11 cellular contexts compared by ENCODE assay signal in the genomic region with DNA sequence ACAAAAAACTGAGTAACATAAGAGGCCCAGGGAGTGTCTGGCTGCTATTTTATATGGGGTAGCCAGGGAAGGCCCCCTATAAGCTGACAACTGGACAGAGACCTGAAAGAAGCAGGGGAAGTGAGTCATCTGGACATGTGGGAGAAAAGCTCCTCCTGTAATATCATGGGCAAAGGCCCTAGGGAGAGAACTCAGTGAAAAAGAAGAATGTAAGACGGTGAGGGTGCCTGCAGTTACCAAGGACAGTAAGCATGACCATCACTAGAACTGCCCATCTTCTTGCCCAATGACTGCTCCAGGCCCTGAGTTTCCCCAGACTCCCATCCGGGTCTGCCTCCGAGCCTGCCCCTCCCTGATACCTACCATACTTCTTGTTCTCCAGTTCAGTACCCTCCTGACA. TPM values are rescaled to one million over a fixed set of nuclear protein-coding genes. Genes with fewer than 3 reads are reported as not detected.
A peak's percentile ranks its signal among the peaks of the same experiment; 100 is the strongest.
DNase-seq lines count a peak whose midpoint lies in the region; ATAC-seq and TF ChIP-seq lines count a peak whose summit lies in the region.
"Had no signal": no experiment of that assay in that cellular context is flagged by ENCODE, and none has a peak within 500 bp of the region (broad histone marks: within the 10 kb centered on the region; RNA-seq: fewer than 3 reads in every experiment).

No MANE protein-coding gene starts in this region.

- no peak overlapping the region for H3K9ac ChIP-seq in subcutaneous abdominal adipose tissue (ENCODE audit: low read length in 5 of 5)

- H3K27ac Mint-ChIP-seq in activated T-cell treated with anti-CD3 and anti-CD28 coated beads, Interleukin-2, amount 50 U/mL, for 72 hours = peak overlapping the region; percentile 84
- H3K27ac Mint-ChIP-seq in activated T-helper 1 cell treated with anti-CD3 and anti-CD28 coated beads, Interleukin-12 subunit alpha, Interleukin-12 subunit beta, Interleukin-2, Interleukin-4 antibody, amounts not matched to agents 30 ng/mL and 10 ng/mL and 1 ng/mL, durations not matched to agents 14 hours and 24 hours and 36 hours = peak overlapping the region; percentile 97

- H3K9me3 Mint-ChIP-seq in activated T-cell treated with anti-CD3 and anti-CD28 coated beads, Interleukin-2, amount 50 U/mL, for 72 hours = no peaks in the 10 kb centered on the region
- no peaks in the 10 kb centered on the region for H3K9me3 Mint-ChIP-seq in activated T-helper 1 cell treated with anti-CD3 and anti-CD28 coated beads, Interleukin-12 subunit alpha, Interleukin-12 subunit beta, Interleukin-2, Interleukin-4 antibody, amounts not matched to agents 30 ng/mL and 10 ng/mL and 1 ng/mL, durations not matched to agents 14 hours and 24 hours and 36 hours

- no peaks in the 10 kb centered on the region for H3K27me3 Mint-ChIP-seq in activated T-cell treated with anti-CD3 and anti-CD28 coated beads, Interleukin-2, amount 50 U/mL, for 72 hours (ENCODE audit: low read depth)
- H3K27me3 Mint-ChIP-seq in activated T-helper 1 cell treated with anti-CD3 and anti-CD28 coated beads, Interleukin-12 subunit alpha, Interleukin-12 subunit beta, Interleukin-2, Interleukin-4 antibody, amounts not matched to agents 30 ng/mL and 10 ng/mL and 1 ng/mL, durations not matched to agents 14 hours and 24 hours and 36 hours (ENCODE audit: insufficient read depth) = peaks cover 1% of the 10 kb centered on the region

- no peaks in the 10 kb centered on the region for H3K9me3 ChIP-seq in left lung
- H3K9me3 ChIP-seq in subcutaneous abdominal adipose tissue (ENCODE audit: control insufficient read depth in 5 of 5, low read length in 5 of 5) = no peaks in the 10 kb centered on the region

- H3K36me3 ChIP-seq in left lung = no peaks in the 10 kb centered on the region
- no peaks in the 10 kb centered on the region for H3K36me3 ChIP-seq in subcutaneous abdominal adipose tissue (ENCODE audit: control insufficient read depth in 5 of 5, insufficient read depth in 5 of 5, low read length in 5 of 5)

- H3K27me3 ChIP-seq in left lung (peaks cover 0 to 16% of the 10 kb centered on the region in 2 donors), subcutaneous abdominal adipose tissue (ENCODE audit: control insufficient read depth in 5 of 5, insufficient read depth in 4 of 5, low read length in 5 of 5) (peaks cover 0 to 14% (median 6%) of the 10 kb centered on the region in 5 donors)

- intact Hi-C loops in activated T-helper 1 cell treated with anti-CD3 and anti-CD28 coated beads, Interleukin-12 subunit alpha, Interleukin-12 subunit beta, Interleukin-2, Interleukin-4 antibody, amounts not matched to agents 30 ng/mL and 10 ng/mL and 1 ng/mL, durations not matched to agents 14 hours and 24 hours and 36 hours (cut with micrococcal nuclease) = loop anchor here (5.0 to 10.0 kb wide), 4 partner anchors 412 to 1632 kb away; no protein-coding TSS in a partner anchor
- intact Hi-C loops in left lung (cut with DNase I) = no loop called here

- H3K4me3 Mint-ChIP-seq in activated T-cell treated with anti-CD3 and anti-CD28 coated beads, Interleukin-2, amount 50 U/mL, for 72 hours = peak overlapping the region; percentile 84 to 96
- peak overlapping the region; percentile 91 for H3K4me3 Mint-ChIP-seq in activated T-helper 1 cell treated with anti-CD3 and anti-CD28 coated beads, Interleukin-12 subunit alpha, Interleukin-12 subunit beta, Interleukin-2, Interleukin-4 antibody, amounts not matched to agents 30 ng/mL and 10 ng/mL and 1 ng/mL, durations not matched to agents 14 hours and 24 hours and 36 hours

- no peak for TF ChIP-seq CTCF in left lung (IDR thresholded peaks at IDR 0.05)

- peaks cover 83% of the 10 kb centered on the region for H3K4me1 Mint-ChIP-seq in activated T-cell treated with anti-CD3 and anti-CD28 coated beads, Interleukin-2, amount 50 U/mL, for 72 hours (ENCODE audit: low read depth)
- H3K4me1 Mint-ChIP-seq in activated T-helper 1 cell treated with anti-CD3 and anti-CD28 coated beads, Interleukin-12 subunit alpha, Interleukin-12 subunit beta, Interleukin-2, Interleukin-4 antibody, amounts not matched to agents 30 ng/mL and 10 ng/mL and 1 ng/mL, durations not matched to agents 14 hours and 24 hours and 36 hours (ENCODE audit: low read depth) = peaks cover 75% of the 10 kb centered on the region

- peaks cover 3 to 60% of the 10 kb centered on the region in 2 donors for H3K4me1 ChIP-seq in left lung
- H3K4me1 ChIP-seq in subcutaneous abdominal adipose tissue (ENCODE audit: control insufficient read depth in 5 of 5, insufficient read depth in 5 of 5, low read length in 5 of 5) = peaks cover 0 to 62% (median 42%) of the 10 kb centered on the region in 5 donors

- ATAC-seq in activated T-cell treated with anti-CD3 and anti-CD28 coated beads, Interleukin-2, amount 50 U/mL, for 72 hours (replicated peaks in 1 of 2) = no peak
- ATAC-seq in left lung = no peak
- ATAC-seq in HG02885 (IDR thresholded peaks at IDR 0.05; ENCODE audit: poor library complexity, unreplicated experiment) = no peak

- H3K36me3 Mint-ChIP-seq in activated T-cell treated with anti-CD3 and anti-CD28 coated beads, Interleukin-2, amount 50 U/mL, for 72 hours (ENCODE audit: insufficient read depth in 2 of 2) = peaks cover 6 to 11% of the 10 kb centered on the region in 2 donors
- peaks cover 21% of the 10 kb centered on the region for H3K36me3 Mint-ChIP-seq in activated T-helper 1 cell treated with anti-CD3 and anti-CD28 coated beads, Interleukin-12 subunit alpha, Interleukin-12 subunit beta, Interleukin-2, Interleukin-4 antibody, amounts not matched to agents 30 ng/mL and 10 ng/mL and 1 ng/mL, durations not matched to agents 14 hours and 24 hours and 36 hours (ENCODE audit: low read depth)

- no peak overlapping the region for H3K4me3 ChIP-seq in left lung
- H3K4me3 ChIP-seq in subcutaneous abdominal adipose tissue (ENCODE audit: low read depth in 1 of 5, low read length in 5 of 5) = peak overlapping the region in 1 of 5 donors; percentile 17

- DNase-seq in activated T-cell treated with anti-CD3 and anti-CD28 coated beads, Interleukin-2, amount 50 U/mL, for 72 hours = no peak
- no peak for DNase-seq in activated T-cell treated with anti-CD3 and anti-CD28 coated beads, Interleukin-2, amount 50 U/mL, for 1 hour
- DNase-seq in activated T-helper 1 cell treated with anti-CD3 and anti-CD28 coated beads, Interleukin-12 subunit alpha, Interleukin-12 subunit beta, Interleukin-2, Interleukin-4 antibody, amounts not matched to agents 30 ng/mL and 10 ng/mL and 1 ng/mL, durations not matched to agents 14 hours and 24 hours and 36 hours (ENCODE audit: low spot score) = no peak
- no peak for DNase-seq in left lung
- DNase-seq in NCI-H2081 (lab: John Stamatoyannopoulos, UW) = no peak
- DNase-seq in NCI-H446 treated with DMSO at 0.1 percent for 48 hours (lab: John Stamatoyannopoulos, UW) = no peak
- DNase-seq: amniotic stem cell, GOT3, KBM-7 had no signal

- H3K27ac ChIP-seq in left lung = peak overlapping the region; percentile 91 to 97
- H3K27ac ChIP-seq in subcutaneous abdominal adipose tissue (ENCODE audit: low read depth, low read length) = peak overlapping the region; percentile 77

RNA-seq across cellular contexts. Expression of gene ELMO1, which starts 2.3 kb away (rescaled TPM):
- total RNA-seq in activated T-cell treated with anti-CD3 and anti-CD28 coated beads, Interleukin-2, amount 50 U/mL, for 72 hours = 100 to 1,000 TPM in 1 of 2 donors, 10 to 100 TPM in 1; 97.2 to 113 TPM
- total RNA-seq in activated T-helper 1 cell treated with anti-CD3 and anti-CD28 coated beads, Interleukin-12 subunit alpha, Interleukin-12 subunit beta, Interleukin-2, Interleukin-4 antibody, amounts not matched to agents 30 ng/mL and 10 ng/mL and 1 ng/mL, durations not matched to agents 14 hours and 24 hours and 36 hours = 113 and 119 TPM in 2 replicates
- total RNA-seq in left lung = 10 to 100 TPM; 18.2 to 51.4 TPM
